ENCODE assay signal across 8 cellular contexts in genomic region chr15:74937226-74937601, GRCh38. TPM values are rescaled to one million over a fixed set of nuclear protein-coding genes. Genes with fewer than 3 reads are reported as not detected.
A peak's percentile ranks its signal among the peaks of the same experiment; 100 is the strongest.
DNase-seq lines count a peak whose midpoint lies in the region; ATAC-seq and TF ChIP-seq lines count a peak whose summit lies in the region.

No MANE protein-coding gene starts in this region.

- H3K27ac Mint-ChIP-seq in memory B cell, result peak overlapping the region; percentile 87

- H3K36me3 ChIP-seq in DND-41 (ENCODE audit: insufficient read depth, low read length) (peaks cover 3% of the 10 kb centered on the region), breast epithelium (no peaks in the 10 kb centered on the region), vagina (no peaks in the 10 kb centered on the region)

- DNase-seq in DND-41 (no peak), LNCaP clone FGC (ENCODE audit: low read depth) (no peak), breast epithelium (ENCODE audit: low spot score in 2 of 2) (no peak), memory B cell (ENCODE audit: low spot score in 2 of 2) (no peak), vagina (ENCODE audit: extremely low spot score in 2 of 2) (no peak)

- H3K27me3 Mint-ChIP-seq in memory B cell, result no peaks in the 10 kb centered on the region

- H3K27ac ChIP-seq in DND-41 (ENCODE audit: low read length) (peak overlapping the region; percentile 80), breast epithelium (peak overlapping the region; percentile 93), vagina (peak overlapping the region; percentile 89)

- H3K4me1 Mint-ChIP-seq in memory B cell, result peaks cover 8% of the 10 kb centered on the region

- H3K9me3 ChIP-seq in DND-41 (ENCODE audit: insufficient read depth, low read length, severe bottlenecking) (no peaks in the 10 kb centered on the region), breast epithelium (no peaks in the 10 kb centered on the region), vagina (no peaks in the 10 kb centered on the region)

- peak overlapping the region; percentile 92 for H3K4me3 Mint-ChIP-seq in memory B cell

- peak overlapping the region; percentile 93 for H3K9ac ChIP-seq in DND-41 (ENCODE audit: low read depth, low read length)

- H3K36me3 Mint-ChIP-seq in memory B cell, result peaks cover 3% of the 10 kb centered on the region

- H3K4me3 ChIP-seq in DND-41 (ENCODE audit: low read depth in 1 of 2, low read length in 2 of 2) (peak overlapping the region; percentile 34 to 81), LNCaP clone FGC (ENCODE audit: low read depth, low read length) (peak overlapping the region; percentile 87), breast epithelium (peak overlapping the region; percentile 88 to 98 (median 96)), vagina (peak overlapping the region; percentile 80 to 95)

- TF ChIP-seq CTCF in DND-41 (IDR thresholded peaks at IDR 0.05; ENCODE audit: borderline replicate concordance, extremely low read depth, low read length, poor library complexity, severe bottlenecking) (no peak), LNCaP clone FGC (IDR thresholded peaks at IDR 0.05; ENCODE audit: control insufficient read depth, extremely low read depth, insufficient read depth) (no peak), breast epithelium (IDR thresholded peaks at IDR 0.05) (no peak), vagina (IDR thresholded peaks at IDR 0.05) (peak in 1 of 3 experiments; percentile 31)

- intact Hi-C loops in breast epithelium (cut with DNase I; ENCODE audit: low total_unique reads), result no loop called here
- intact Hi-C loops in vagina (cut with DNase I), result no loop called here

- ATAC-seq in DND-41 (ENCODE audit: insufficient read depth, low read depth) (peak; percentile 20), memory B cell (ENCODE audit: low read depth) (peak; percentile 1), HG03521 (IDR thresholded peaks at IDR 0.05; ENCODE audit: unreplicated experiment) (no peak), HG03095 (IDR thresholded peaks at IDR 0.05; ENCODE audit: unreplicated experiment) (no peak), GM19452 (IDR thresholded peaks at IDR 0.05; ENCODE audit: unreplicated experiment) (no peak)

- no peaks in the 10 kb centered on the region for H3K27me3 ChIP-seq in DND-41 (ENCODE audit: insufficient read depth, low read length, poor library complexity)
- H3K27me3 ChIP-seq in breast epithelium, result no peaks in the 10 kb centered on the region
- no peaks in the 10 kb centered on the region for H3K27me3 ChIP-seq in vagina

- H4K20me1 ChIP-seq in DND-41 (ENCODE audit: insufficient read depth, low read length), result no peaks in the 10 kb centered on the region; the same call in 1 of the 2 replicates

- peaks cover 56% of the 10 kb centered on the region for H3K79me2 ChIP-seq in DND-41 (ENCODE audit: insufficient read depth, low read length)

- H3K4me2 ChIP-seq in DND-41 (ENCODE audit: insufficient read depth, low read length), result peak overlapping the region; percentile 72

- H3K4me1 ChIP-seq in DND-41 (ENCODE audit: insufficient read depth, low read length) (peaks cover 32% of the 10 kb centered on the region), breast epithelium (no peaks in the 10 kb centered on the region), vagina (peaks cover 23% of the 10 kb centered on the region)

- no peak for TF ChIP-seq POLR2A in breast epithelium (IDR thresholded peaks at IDR 0.05)
- no peak for TF ChIP-seq POLR2A in vagina (IDR thresholded peaks at IDR 0.05)

- H2AFZ ChIP-seq in DND-41 (ENCODE audit: low read depth, low read length), result peak overlapping the region; percentile 86

- H3K9me3 Mint-ChIP-seq in memory B cell, result no peaks in the 10 kb centered on the region

RNA-seq across cellular contexts. Expression of gene COX5A, which starts 0.7 kb away (rescaled TPM):
- total RNA-seq in breast epithelium (10 to 100 TPM; 55.6 to 73.8 (median 58.3) TPM), vagina (123 TPM)

RNA-seq across cellular contexts. Expression of gene RPP25, which starts 19.4 kb away (rescaled TPM):
- 10 to 100 TPM in 2 of 3 donors, 1 to 10 TPM in 1; 7.6 to 17.1 (median 13.1) TPM for total RNA-seq in breast epithelium
- 11.3 TPM for total RNA-seq in vagina

RNA-seq across cellular contexts. Expression of gene FAM219B, which starts 30.6 kb away (rescaled TPM):
- total RNA-seq in breast epithelium, result 10 to 100 TPM; 51.4 to 72.0 (median 54.1) TPM
- 51.6 TPM for total RNA-seq in vagina

RNA-seq across cellular contexts. Expression of gene MPI, which starts 47.4 kb away (rescaled TPM):
- total RNA-seq in breast epithelium (10 to 100 TPM; 42.7 to 70.1 (median 48.3) TPM), vagina (43.2 TPM)

RNA-seq across cellular contexts. Expression of gene SCAMP5, which starts 58.1 kb away (rescaled TPM):
- total RNA-seq in breast epithelium, result 1 to 10 TPM; 2.2 to 7.5 (median 4.5) TPM
- 6.6 TPM for total RNA-seq in vagina

Comparison
In these comparisons a context has a peak if more than half of its experiments do, and no peak if none do; other contexts are left out.
1. ATAC-seq: peak in DND-41 (single experiment) and memory B cell (single experiment); none in HG03521 (single experiment), HG03095 (single experiment) and GM19452 (single experiment).
2. Peak in every context shown above with its lines, with median percentiles within 50 percentile points of each other: H3K27ac ChIP-seq and H3K4me3 ChIP-seq.